13 cellular contexts compared by ENCODE assay signal in genomic region chr6:122758927-122759334, GRCh38. TPM values are rescaled to one million over a fixed set of nuclear protein-coding genes. Genes with fewer than 3 reads are reported as not detected.
DNase-seq lines count a peak whose midpoint lies in the region; ATAC-seq and TF ChIP-seq lines count a peak whose summit lies in the region.
"Had no signal": no experiment of that assay in that cellular context is flagged by ENCODE, and none has a peak within 500 bp of the region (broad histone marks: within the 10 kb centered on the region; RNA-seq: fewer than 3 reads in every experiment).

No MANE protein-coding gene starts in this region.

- no peak for TF ChIP-seq POLR2A in erythroblast (IDR thresholded peaks at IDR 0.05; ENCODE audit: low read length)

- DNase-seq in activated T-cell treated with anti-CD3 and anti-CD28 coated beads, Interleukin-2, amount 50 U/mL, for 72 hours: no peak
- DNase-seq in activated T-cell treated with anti-CD3 and anti-CD28 coated beads for 4 hours (no peak), Right ventricle myocardium inferior (ENCODE audit: missing footprints) (no peak), erythroblast (lab: John Stamatoyannopoulos, UW) (no peak), NCI-H1105 (lab: John Stamatoyannopoulos, UW) (no peak)
- DNase-seq: ACHN, GF-D8, NCI-H1930 had no signal

- H3K27ac Mint-ChIP-seq in activated T-cell treated with anti-CD3 and anti-CD28 coated beads, Interleukin-2, amount 50 U/mL, for 72 hours: no peak overlapping the region
- no peak overlapping the region for H3K27ac Mint-ChIP-seq in stimulated activated memory B cell treated with anti-CD40 and anti-IgM and Interleukin-4, amounts not matched to agents 10 μg/mL and 1 μg/mL and 100 μg/mL, for 72 hours
- H3K27ac Mint-ChIP-seq: stimulated activated naive CD8-positive, alpha-beta T cell treated with anti-CD3 and anti-CD28 coated beads, Interleukin-15, Interleukin-2, amounts not matched to agents 100 ng/mL and 50 ng/mL, for 24 hours had no signal

- H3K4me3 Mint-ChIP-seq in activated T-cell treated with anti-CD3 and anti-CD28 coated beads, Interleukin-2, amount 50 U/mL, for 72 hours: no peak overlapping the region
- no peak overlapping the region for H3K4me3 Mint-ChIP-seq in stimulated activated memory B cell treated with anti-CD40 and anti-IgM and Interleukin-4, amounts not matched to agents 10 μg/mL and 1 μg/mL and 100 μg/mL, for 72 hours
- H3K4me3 Mint-ChIP-seq: stimulated activated naive CD8-positive, alpha-beta T cell treated with anti-CD3 and anti-CD28 coated beads, Interleukin-15, Interleukin-2, amounts not matched to agents 100 ng/mL and 50 ng/mL, for 24 hours had no signal

- H3K27me3 Mint-ChIP-seq in activated T-cell treated with anti-CD3 and anti-CD28 coated beads, Interleukin-2, amount 50 U/mL, for 72 hours (ENCODE audit: low read depth): peaks cover 3% of the 10 kb centered on the region
- H3K27me3 Mint-ChIP-seq in stimulated activated memory B cell treated with anti-CD40 and anti-IgM and Interleukin-4, amounts not matched to agents 10 μg/mL and 1 μg/mL and 100 μg/mL, for 72 hours: no peaks in the 10 kb centered on the region

- H3K9me3 Mint-ChIP-seq in activated T-cell treated with anti-CD3 and anti-CD28 coated beads, Interleukin-2, amount 50 U/mL, for 72 hours: peaks cover 2 to 4% of the 10 kb centered on the region in 2 donors
- peaks cover 3% of the 10 kb centered on the region for H3K9me3 Mint-ChIP-seq in stimulated activated memory B cell treated with anti-CD40 and anti-IgM and Interleukin-4, amounts not matched to agents 10 μg/mL and 1 μg/mL and 100 μg/mL, for 72 hours

- intact Hi-C loops in Right ventricle myocardium inferior (cut with DNase I): no loop called here

- H3K36me3 Mint-ChIP-seq in activated T-cell treated with anti-CD3 and anti-CD28 coated beads, Interleukin-2, amount 50 U/mL, for 72 hours (ENCODE audit: insufficient read depth in 2 of 2): no peaks in the 10 kb centered on the region
- H3K36me3 Mint-ChIP-seq in stimulated activated memory B cell treated with anti-CD40 and anti-IgM and Interleukin-4, amounts not matched to agents 10 μg/mL and 1 μg/mL and 100 μg/mL, for 72 hours: no peaks in the 10 kb centered on the region

- H3K4me1 Mint-ChIP-seq in activated T-cell treated with anti-CD3 and anti-CD28 coated beads, Interleukin-2, amount 50 U/mL, for 72 hours (ENCODE audit: low read depth): peaks cover 16% of the 10 kb centered on the region
- H3K4me1 Mint-ChIP-seq in stimulated activated memory B cell treated with anti-CD40 and anti-IgM and Interleukin-4, amounts not matched to agents 10 μg/mL and 1 μg/mL and 100 μg/mL, for 72 hours: peaks cover 8% of the 10 kb centered on the region

- peak; percentile 79 to 89 for ATAC-seq in activated T-cell treated with anti-CD3 and anti-CD28 coated beads, Interleukin-2, amount 50 U/mL, for 72 hours (replicated peaks in 1 of 2)
- peak; percentile 98 for ATAC-seq in HG02623 (IDR thresholded peaks at IDR 0.05; ENCODE audit: unreplicated experiment)
- ATAC-seq in HG03457 (IDR thresholded peaks at IDR 0.05; ENCODE audit: unreplicated experiment): peak; percentile 100
- peak; percentile 85 for ATAC-seq in stimulated activated memory B cell treated with anti-CD40 and anti-IgM and Interleukin-4, amounts not matched to agents 10 μg/mL and 1 μg/mL and 100 μg/mL, for 72 hours
- no peak for ATAC-seq in Right ventricle myocardium inferior

RNA-seq across cellular contexts. Expression of gene FABP7, which starts 20.6 kb away (rescaled TPM):
- not detected for total RNA-seq in activated T-cell treated with anti-CD3 and anti-CD28 coated beads, Interleukin-2, amount 50 U/mL, for 72 hours
- total RNA-seq in Right ventricle myocardium inferior: not detected
- total RNA-seq: lung microvascular endothelial cell had no signal

RNA-seq across cellular contexts. Expression of gene SMPDL3A, which starts 30.1 kb away (rescaled TPM):
- total RNA-seq in activated T-cell treated with anti-CD3 and anti-CD28 coated beads, Interleukin-2, amount 50 U/mL, for 72 hours: under 1 TPM; 0.34 to 0.35 TPM
- total RNA-seq in Right ventricle myocardium inferior: 4.5 TPM
